Comparison of ENCODE assay signal across 37 cellular contexts in the genomic region with DNA sequence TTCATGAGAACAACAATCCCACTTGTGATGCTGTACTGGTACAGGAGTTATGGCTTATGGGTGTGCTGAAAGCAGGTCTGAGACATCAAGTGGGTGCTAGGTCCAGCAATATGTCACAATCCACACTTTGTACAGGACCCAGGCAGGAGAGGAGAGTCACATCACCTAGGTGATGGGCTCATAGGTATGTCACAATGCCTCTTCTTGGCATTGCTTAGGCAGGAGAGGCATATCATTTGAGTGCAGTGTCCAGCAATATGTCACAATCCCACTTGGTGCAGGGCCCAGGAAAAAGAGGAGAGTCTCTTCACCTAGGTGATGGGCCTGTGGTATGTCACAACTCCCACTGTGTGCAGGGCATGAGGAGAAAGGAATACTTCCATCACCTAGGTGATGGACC.
DNase-seq lines count a peak whose midpoint lies in the region; ATAC-seq, FAIRE-seq and TF ChIP-seq lines count a peak whose summit lies in the region.
"Had no signal": no experiment of that assay in that cellular context is flagged by ENCODE, and none has a peak within 500 bp of the region (broad histone marks: within the 10 kb centered on the region; RNA-seq: fewer than 3 reads in every experiment).

No MANE protein-coding gene starts in this region.

- H3K9ac ChIP-seq in HepG2 (ENCODE audit: insufficient read depth, low read depth, low read length) (no peak overlapping the region), mesendoderm (ENCODE audit: low read length) (no peak overlapping the region)
- H3K9ac ChIP-seq: BLaER1; BLaER1 treated with 17β-estradiol and CSF1 and Interleukin-3, amounts not matched to agents 10 nM and 100 nM had no signal

- H3K9me3 Mint-ChIP-seq in MCF 10A (ENCODE audit: unreplicated experiment): peaks cover 13% of the 10 kb centered on the region
- H3K9me3 Mint-ChIP-seq in activated CD4-positive, alpha-beta T cell treated with anti-CD3 and anti-CD28 coated beads, Interleukin-2, amount 10 ng/mL, durations not matched to agents 24 days and 14 days: peaks cover 23% of the 10 kb centered on the region

- no peak overlapping the region for H3K18ac ChIP-seq in mesendoderm (ENCODE audit: low read length)

- no peaks in the 10 kb centered on the region for H3K36me3 Mint-ChIP-seq in MCF 10A (ENCODE audit: insufficient read depth, unreplicated experiment)
- H3K36me3 Mint-ChIP-seq in activated CD4-positive, alpha-beta T cell treated with anti-CD3 and anti-CD28 coated beads, Interleukin-2, amount 10 ng/mL, durations not matched to agents 24 days and 14 days (ENCODE audit: low read depth): no peaks in the 10 kb centered on the region
- H3K36me3 Mint-ChIP-seq: CD14-positive monocyte; CD4-positive, alpha-beta memory T cell; CD4-positive, CD25-positive, alpha-beta regulatory T cell; CD8-positive, alpha-beta memory T cell; CD8-positive, alpha-beta T cell had no signal

- no peak overlapping the region for H3K4me3 Mint-ChIP-seq in MCF 10A (ENCODE audit: unreplicated experiment)
- no peak overlapping the region for H3K4me3 Mint-ChIP-seq in activated CD4-positive, alpha-beta T cell treated with anti-CD3 and anti-CD28 coated beads, Interleukin-2, amount 10 ng/mL, durations not matched to agents 24 days and 14 days
- H3K4me3 Mint-ChIP-seq: B cell; CD14-positive monocyte; CD4-positive, alpha-beta memory T cell; CD4-positive, alpha-beta T cell; CD4-positive, CD25-positive, alpha-beta regulatory T cell; CD8-positive, alpha-beta memory T cell; CD8-positive, alpha-beta T cell had no signal

- H2BK5ac ChIP-seq in mesendoderm (ENCODE audit: low read length): no peak overlapping the region

- POLR2A ChIA-PET in MCF 10A (lab: Yijun Ruan, JAX): no interaction called here
- POLR2A ChIA-PET in HepG2 (lab: Yijun Ruan, JAX): no interaction called here

- TF ChIP-seq CTCF in MCF 10A (IDR thresholded peaks at IDR 0.05; ENCODE audit: unreplicated experiment): no peak
- no peak for TF ChIP-seq CTCF in breast epithelium (IDR thresholded peaks at IDR 0.05)
- no peak for TF ChIP-seq CTCF in HepG2 (CRISPR knock-in tag; IDR thresholded peaks at IDR 0.05)

- H2AK5ac ChIP-seq in mesendoderm (ENCODE audit: low read length): no peak overlapping the region

- H4K8ac ChIP-seq in mesendoderm (ENCODE audit: low read depth, low read length): no peak overlapping the region

- H3K27ac ChIP-seq in breast epithelium (no peak overlapping the region), HepG2 (ENCODE audit: extremely low read length, insufficient read depth, low read length) (no peak overlapping the region), mesendoderm (ENCODE audit: low read depth, low read length) (no peak overlapping the region)
- H3K27ac ChIP-seq: 22Rv1; A549; BLaER1; BLaER1 treated with 17β-estradiol and CSF1 and Interleukin-3, amounts not matched to agents 10 nM and 100 nM; C4-2B had no signal

- H3K27me3 Mint-ChIP-seq in MCF 10A (ENCODE audit: insufficient read depth, unreplicated experiment): no peaks in the 10 kb centered on the region
- H3K27me3 Mint-ChIP-seq in activated CD4-positive, alpha-beta T cell treated with anti-CD3 and anti-CD28 coated beads, Interleukin-2, amount 10 ng/mL, durations not matched to agents 24 days and 14 days: no peaks in the 10 kb centered on the region
- H3K27me3 Mint-ChIP-seq: B cell; CD4-positive, alpha-beta memory T cell; CD4-positive, alpha-beta T cell; CD4-positive, CD25-positive, alpha-beta regulatory T cell had no signal

- no peak overlapping the region for H3K27ac Mint-ChIP-seq in MCF 10A (ENCODE audit: low read depth, unreplicated experiment)
- no peak overlapping the region for H3K27ac Mint-ChIP-seq in activated CD4-positive, alpha-beta T cell treated with anti-CD3 and anti-CD28 coated beads, Interleukin-2, amount 10 ng/mL, durations not matched to agents 24 days and 14 days
- H3K27ac Mint-ChIP-seq: B cell; CD14-positive monocyte; CD4-positive, alpha-beta memory T cell; CD4-positive, alpha-beta T cell; CD4-positive, CD25-positive, alpha-beta regulatory T cell; CD8-positive, alpha-beta memory T cell; CD8-positive, alpha-beta T cell had no signal

- BruUV-seq in MCF 10A (replicated peaks; lab: Mats Ljungman, UMichigan) (no TSS peak), HepG2 (replicated peaks; lab: Mats Ljungman, UMichigan) (no TSS peak)

- in situ Hi-C loops in HepG2 (cut with HindIII; ENCODE audit: extremely low pct_ligation_motif_present, low pct_unique_long_range_greater_than_20kb): no loop called here

- no peak overlapping the region for H3K4me2 ChIP-seq in HepG2 (ENCODE audit: low read depth, low read length)
- H3K4me2 ChIP-seq in mesendoderm (ENCODE audit: low read length): no peak overlapping the region
- H3K4me2 ChIP-seq: A549; BLaER1; BLaER1 treated with 17β-estradiol and CSF1 and Interleukin-3, amounts not matched to agents 10 nM and 100 nM had no signal

- no peak overlapping the region for H3K23ac ChIP-seq in mesendoderm (ENCODE audit: low read length)

- H3K27me3 ChIP-seq in breast epithelium: no peaks in the 10 kb centered on the region
- H3K27me3 ChIP-seq in HepG2 (ENCODE audit: control insufficient read depth in 1 of 2, insufficient read depth in 2 of 2, low read length in 2 of 2): no peaks in the 10 kb centered on the region
- H3K27me3 ChIP-seq in mesendoderm (ENCODE audit: insufficient read depth, low read length, poor library complexity): no peaks in the 10 kb centered on the region
- H3K27me3 ChIP-seq: BE2C; BLaER1; BLaER1 treated with 17β-estradiol and CSF1 and Interleukin-3, amounts not matched to agents 10 nM and 100 nM had no signal

- intact Hi-C loops in MCF 10A (cut with micrococcal nuclease) (no loop called here), breast epithelium (cut with DNase I; ENCODE audit: low total_unique reads) (no loop called here), HepG2 (cut with micrococcal nuclease; ENCODE audit: unreplicated experiment) (no loop called here)
- intact Hi-C loops in activated CD4-positive, alpha-beta T cell treated with anti-CD3 and anti-CD28 coated beads, Interleukin-2, amount 10 ng/mL, durations not matched to agents 24 days and 14 days (cut with micrococcal nuclease): no loop called here

- TF ChIP-seq POLR2A in breast epithelium (IDR thresholded peaks at IDR 0.05) (no peak), HepG2 (IDR thresholded peaks at IDR 0.05; ENCODE audit: insufficient read depth in 1 of 2, low read depth in 2 of 2, low read length in 2 of 2) (no peak)

- H4K20me1 ChIP-seq in HepG2 (ENCODE audit: insufficient read depth, low read length): no peaks in the 10 kb centered on the region
- H4K20me1 ChIP-seq: BLaER1; BLaER1 treated with 17β-estradiol and CSF1 and Interleukin-3, amounts not matched to agents 10 nM and 100 nM had no signal

- no peak overlapping the region for H3K56ac ChIP-seq in mesendoderm (ENCODE audit: low read length)

- TF ChIP-seq EP300 in HepG2 (IDR thresholded peaks at IDR 0.05; ENCODE audit: low read depth in 2 of 2, low read length in 2 of 2) (no peak), HepG2 (CRISPR knock-in tag; IDR thresholded peaks at IDR 0.05; ENCODE audit: borderline replicate concordance) (no peak)

- no peak overlapping the region for H2BK15ac ChIP-seq in mesendoderm (replicated peaks; ENCODE audit: low read depth)

- no peak overlapping the region for H3K4ac ChIP-seq in mesendoderm (ENCODE audit: low read depth, low read length)

- peaks cover 14 to 15% of the 10 kb centered on the region in 2 donors for H3K9me3 ChIP-seq in breast epithelium
- peaks cover 100% of the 10 kb centered on the region for H3K9me3 ChIP-seq in HepG2 (ENCODE audit: low read length)
- H3K9me3 ChIP-seq: A549, Caco-2 had no signal

- H3K79me2 ChIP-seq in HepG2 (ENCODE audit: insufficient read depth, low read length) (no peaks in the 10 kb centered on the region), mesendoderm (ENCODE audit: control insufficient read depth, insufficient read depth, low read length) (no peaks in the 10 kb centered on the region)

- H4K5ac ChIP-seq in mesendoderm (ENCODE audit: low read length): no peak overlapping the region

- H3K4me1 Mint-ChIP-seq in MCF 10A (ENCODE audit: insufficient read depth, unreplicated experiment): no peaks in the 10 kb centered on the region
- no peaks in the 10 kb centered on the region for H3K4me1 Mint-ChIP-seq in activated CD4-positive, alpha-beta T cell treated with anti-CD3 and anti-CD28 coated beads, Interleukin-2, amount 10 ng/mL, durations not matched to agents 24 days and 14 days
- H3K4me1 Mint-ChIP-seq: B cell; CD14-positive monocyte; CD4-positive, alpha-beta memory T cell; CD4-positive, CD25-positive, alpha-beta regulatory T cell; CD8-positive, alpha-beta memory T cell had no signal

- H3K36me3 ChIP-seq in breast epithelium: no peaks in the 10 kb centered on the region
- no peaks in the 10 kb centered on the region for H3K36me3 ChIP-seq in HepG2 (replicated peaks in 1 of 2; ENCODE audit: control insufficient read depth in 1 of 2, insufficient read depth in 2 of 2, low read length in 2 of 2)
- H3K36me3 ChIP-seq in mesendoderm (ENCODE audit: control insufficient read depth, insufficient read depth, low read length): no peaks in the 10 kb centered on the region
- H3K36me3 ChIP-seq: BE2C; BLaER1; BLaER1 treated with 17β-estradiol and CSF1 and Interleukin-3, amounts not matched to agents 10 nM and 100 nM had no signal

- peak; percentile 84 for ATAC-seq in left lobe of liver
- no peak for ATAC-seq in HepG2
- ATAC-seq: A549; CD8-positive, alpha-beta T cell had no signal

- H3K4me3 ChIP-seq in breast epithelium (no peak overlapping the region), HepG2 (replicated peaks in 1 of 3; ENCODE audit: insufficient read depth in 1 of 3, low read depth in 2 of 3, low read length in 3 of 3) (no peak overlapping the region), mesendoderm (ENCODE audit: low read length) (peak overlapping the region; percentile 8)
- H3K4me3 ChIP-seq: A549; BLaER1; BLaER1 treated with 17β-estradiol and CSF1 and Interleukin-3, amounts not matched to agents 10 nM and 100 nM had no signal

- FAIRE-seq in HepG2 (lab: Jason Lieb, UNC): no peak
- FAIRE-seq: A204.1, A549, D721Med had no signal

- peak; percentile 18 for DNase-seq in MCF 10A (ENCODE audit: unreplicated experiment)
- DNase-seq in breast epithelium (ENCODE audit: low spot score in 2 of 2): no peak
- DNase-seq in left lobe of liver (ENCODE audit: low spot score): peak; percentile 76
- DNase-seq in HepG2 (ENCODE audit: low spot score): no peak
- DNase-seq in mesendoderm: no peak
- no peak for DNase-seq in SKM-1 treated with dmso at 0.1 percent for 144 hours (lab: John Stamatoyannopoulos, UW; ENCODE audit: unreplicated experiment)
- DNase-seq in NCI-H128 (lab: John Stamatoyannopoulos, UW; ENCODE audit: unreplicated experiment): no peak
- no peak for DNase-seq in activated CD4-positive, alpha-beta T cell treated with anti-CD3 and anti-CD28 coated beads, Interleukin-2, amount 10 ng/mL, durations not matched to agents 24 days and 14 days
- DNase-seq: 8988T; ACHN; AML-193; BE2C; C1 segment of cervical spinal cord; Caco-2; Calu3; CD4-positive, alpha-beta memory T cell; CD4-positive, alpha-beta T cell; CD4-positive, CD25-positive, alpha-beta regulatory T cell; CD8-positive, alpha-beta memory T cell; CD8-positive, alpha-beta T cell; COR-L47; DMS 273 treated with DMSO at 0.1 percent for 48 hours; DMS153; DMS53; DMS79; DMS79 treated with DMSO at 0.1 percent for 48 hours; DND-41; EL had no signal

- no peaks in the 10 kb centered on the region for H3K79me1 ChIP-seq in mesendoderm (ENCODE audit: low read length)

- no peak for TF ChIP-seq RAD21 in HepG2 (CRISPR knock-in tag; IDR thresholded peaks at IDR 0.05)

- CTCF ChIA-PET in MCF 10A (lab: Yijun Ruan, JAX): interaction anchor here (0.6 kb wide), 1 partner anchor 436 kb away, joined by 3 read pairs; no protein-coding TSS in a partner anchor
- CTCF ChIA-PET in HepG2 (lab: Yijun Ruan, JAX; ENCODE audit: low intra/inter-chr PET ratio, low total read pairs): no interaction called here

- H2AFZ ChIP-seq in HepG2 (ENCODE audit: low read length): no peak overlapping the region

- no peak overlapping the region for H2BK120ac ChIP-seq in mesendoderm (ENCODE audit: low read depth, low read length)

- H3K4me1 ChIP-seq in breast epithelium (no peaks in the 10 kb centered on the region), HepG2 (ENCODE audit: insufficient read depth, low read length) (no peaks in the 10 kb centered on the region), mesendoderm (ENCODE audit: control insufficient read depth, low read depth, low read length) (no peaks in the 10 kb centered on the region)
- H3K4me1 ChIP-seq: A549, BE2C, BLaER1, Caco-2 had no signal

Comparison
In these comparisons a context has a peak if more than half of its experiments do, and no peak if none do; other contexts are left out.
1. DNase-seq: peak in MCF 10A (single experiment) and left lobe of liver (single experiment); none in breast epithelium (0 of 2), HepG2 (single experiment), mesendoderm (single experiment), SKM-1 treated with dmso at 0.1 percent for 144 hours (single experiment), NCI-H128 (single experiment) and activated CD4-positive, alpha-beta T cell treated with anti-CD3 and anti-CD28 coated beads, Interleukin-2, amount 10 ng/mL, durations not matched to agents 24 days and 14 days (single experiment).